ENCODE assay signal across 1 cellular context in the genomic region with DNA sequence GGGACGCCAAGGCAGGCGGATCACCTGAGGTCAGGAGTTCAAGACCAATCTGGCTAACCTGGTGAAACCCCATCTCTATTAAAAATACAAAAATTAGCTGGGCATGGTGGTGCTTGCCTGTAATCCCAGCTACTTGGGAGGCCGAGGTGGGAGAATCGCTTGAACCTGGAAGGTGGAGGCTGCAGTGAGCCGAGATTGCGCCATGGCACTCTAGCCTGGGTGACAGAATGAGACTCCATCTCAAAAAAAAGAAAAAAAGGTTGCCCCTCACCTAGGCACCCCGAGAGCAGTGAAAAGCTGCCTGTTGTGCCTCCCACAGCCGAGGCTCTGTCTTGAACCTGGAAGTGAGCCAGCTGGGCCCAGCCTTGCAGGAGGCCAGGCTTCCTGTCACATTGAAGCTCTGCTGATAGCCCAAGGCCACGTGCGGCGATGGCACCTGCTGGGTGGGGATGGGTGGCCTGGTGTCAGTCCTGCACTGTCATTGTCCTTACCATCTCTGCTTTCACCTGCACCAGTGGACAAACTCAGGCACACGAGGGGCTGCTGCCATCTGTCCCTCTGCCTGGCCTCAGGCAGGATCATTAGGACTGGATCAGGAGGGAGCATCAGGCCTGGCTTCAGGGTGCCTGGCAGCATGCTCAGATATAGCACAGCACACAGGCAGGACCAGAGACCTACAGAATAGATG.
A peak's percentile ranks its signal among the peaks of the same experiment; 100 is the strongest.
TF ChIP-seq lines count a peak whose summit lies in the region.

No MANE protein-coding gene starts in this region.

TF ChIP-seq in K562, 482 proteins besides CTCF, POLR2A, EP300 and RAD21 (continued from another document and continues in another):
- no peak for TF ChIP-seq ZNF12 (CRISPR knock-in tag; IDR thresholded peaks at IDR 0.05)
- peak; percentile 91 for TF ChIP-seq ARID3B (CRISPR knock-in tag; IDR thresholded peaks at IDR 0.05; ENCODE audit: borderline replicate concordance)
- no peak for TF ChIP-seq TOE1 (IDR thresholded peaks at IDR 0.05; ENCODE audit: borderline replicate concordance)
- TF ChIP-seq TOE1 (CRISPR knock-in tag; IDR thresholded peaks at IDR 0.05; ENCODE audit: borderline replicate concordance, low read depth), result 0 out of 2 replicates have a peak, but pooled peaks have one; percentile 77
- TF ChIP-seq ZNF184 (CRISPR knock-in tag; IDR thresholded peaks at IDR 0.05), result no peak
- TF ChIP-seq ZNF780A (CRISPR knock-in tag; IDR thresholded peaks at IDR 0.05), result no peak
- 0 out of 2 replicates have a peak, but pooled peaks have one; percentile 72 for TF ChIP-seq HOMEZ (CRISPR knock-in tag; IDR thresholded peaks at IDR 0.05)
- peak; percentile 80; the same call in 1 of the 2 replicates for TF ChIP-seq HDAC8 (tag; IDR thresholded peaks at IDR 0.05)
- peak in 1 of 2 experiments; percentile 60; a peak in 1 of 4 replicates for TF ChIP-seq KDM1A (IDR thresholded peaks at IDR 0.05)
- TF ChIP-seq NFATC3 (IDR thresholded peaks at IDR 0.05), result no peak
- TF ChIP-seq GATAD2A (IDR thresholded peaks at IDR 0.05), result peak; percentile 81; the same call in 1 of the 2 replicates
- no peak for TF ChIP-seq SRSF7 (optimal IDR thresholded peaks at IDR 0.05; ENCODE audit: low read depth, low read length)
- TF ChIP-seq, protein P1, sequence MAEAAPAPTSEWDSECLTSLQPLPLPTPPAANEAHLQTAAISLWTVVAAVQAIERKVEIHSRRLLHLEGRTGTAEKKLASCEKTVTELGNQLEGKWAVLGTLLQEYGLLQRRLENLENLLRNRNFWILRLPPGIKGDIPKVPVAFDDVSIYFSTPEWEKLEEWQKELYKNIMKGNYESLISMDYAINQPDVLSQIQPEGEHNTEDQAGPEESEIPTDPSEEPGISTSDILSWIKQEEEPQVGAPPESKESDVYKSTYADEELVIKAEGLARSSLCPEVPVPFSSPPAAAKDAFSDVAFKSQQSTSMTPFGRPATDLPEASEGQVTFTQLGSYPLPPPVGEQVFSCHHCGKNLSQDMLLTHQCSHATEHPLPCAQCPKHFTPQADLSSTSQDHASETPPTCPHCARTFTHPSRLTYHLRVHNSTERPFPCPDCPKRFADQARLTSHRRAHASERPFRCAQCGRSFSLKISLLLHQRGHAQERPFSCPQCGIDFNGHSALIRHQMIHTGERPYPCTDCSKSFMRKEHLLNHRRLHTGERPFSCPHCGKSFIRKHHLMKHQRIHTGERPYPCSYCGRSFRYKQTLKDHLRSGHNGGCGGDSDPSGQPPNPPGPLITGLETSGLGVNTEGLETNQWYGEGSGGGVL (CRISPR knock-in tag; IDR thresholded peaks at IDR 0.05), result peak; percentile 41; the same call in 1 of the 2 replicates
- TF ChIP-seq SMARCA5 (IDR thresholded peaks at IDR 0.05), result no peak
- no peak for TF ChIP-seq XRCC4 (IDR thresholded peaks at IDR 0.05; ENCODE audit: extremely low read depth, insufficient read depth, insufficient read length)
- TF ChIP-seq CREB3L1 (IDR thresholded peaks at IDR 0.05; ENCODE audit: borderline replicate concordance, low read depth), result peak; percentile 19; the same call in 1 of the 2 replicates
- no peak for TF ChIP-seq FOS (IDR thresholded peaks at IDR 0.05; ENCODE audit: extremely low read depth, insufficient read length)
- 0 out of 2 replicates have a peak, but pooled peaks have one; percentile 61 for TF ChIP-seq PATZ1 (CRISPR knock-in tag; IDR thresholded peaks at IDR 0.05; ENCODE audit: borderline replicate concordance)
- peak; percentile 50 for TF ChIP-seq WHSC1 (IDR thresholded peaks at IDR 0.05; ENCODE audit: low read length)
- peak; percentile 93 for TF ChIP-seq ETV1 (tag; conservative IDR thresholded peaks at IDR 0.05; ENCODE audit: low read depth)
- TF ChIP-seq, protein P2, sequence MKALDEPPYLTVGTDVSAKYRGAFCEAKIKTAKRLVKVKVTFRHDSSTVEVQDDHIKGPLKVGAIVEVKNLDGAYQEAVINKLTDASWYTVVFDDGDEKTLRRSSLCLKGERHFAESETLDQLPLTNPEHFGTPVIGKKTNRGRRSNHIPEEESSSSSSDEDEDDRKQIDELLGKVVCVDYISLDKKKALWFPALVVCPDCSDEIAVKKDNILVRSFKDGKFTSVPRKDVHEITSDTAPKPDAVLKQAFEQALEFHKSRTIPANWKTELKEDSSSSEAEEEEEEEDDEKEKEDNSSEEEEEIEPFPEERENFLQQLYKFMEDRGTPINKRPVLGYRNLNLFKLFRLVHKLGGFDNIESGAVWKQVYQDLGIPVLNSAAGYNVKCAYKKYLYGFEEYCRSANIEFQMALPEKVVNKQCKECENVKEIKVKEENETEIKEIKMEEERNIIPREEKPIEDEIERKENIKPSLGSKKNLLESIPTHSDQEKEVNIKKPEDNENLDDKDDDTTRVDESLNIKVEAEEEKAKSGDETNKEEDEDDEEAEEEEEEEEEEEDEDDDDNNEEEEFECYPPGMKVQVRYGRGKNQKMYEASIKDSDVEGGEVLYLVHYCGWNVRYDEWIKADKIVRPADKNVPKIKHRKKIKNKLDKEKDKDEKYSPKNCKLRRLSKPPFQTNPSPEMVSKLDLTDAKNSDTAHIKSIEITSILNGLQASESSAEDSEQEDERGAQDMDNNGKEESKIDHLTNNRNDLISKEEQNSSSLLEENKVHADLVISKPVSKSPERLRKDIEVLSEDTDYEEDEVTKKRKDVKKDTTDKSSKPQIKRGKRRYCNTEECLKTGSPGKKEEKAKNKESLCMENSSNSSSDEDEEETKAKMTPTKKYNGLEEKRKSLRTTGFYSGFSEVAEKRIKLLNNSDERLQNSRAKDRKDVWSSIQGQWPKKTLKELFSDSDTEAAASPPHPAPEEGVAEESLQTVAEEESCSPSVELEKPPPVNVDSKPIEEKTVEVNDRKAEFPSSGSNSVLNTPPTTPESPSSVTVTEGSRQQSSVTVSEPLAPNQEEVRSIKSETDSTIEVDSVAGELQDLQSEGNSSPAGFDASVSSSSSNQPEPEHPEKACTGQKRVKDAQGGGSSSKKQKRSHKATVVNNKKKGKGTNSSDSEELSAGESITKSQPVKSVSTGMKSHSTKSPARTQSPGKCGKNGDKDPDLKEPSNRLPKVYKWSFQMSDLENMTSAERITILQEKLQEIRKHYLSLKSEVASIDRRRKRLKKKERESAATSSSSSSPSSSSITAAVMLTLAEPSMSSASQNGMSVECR (CRISPR knock-in tag; IDR thresholded peaks at IDR 0.05), result no peak
- peak; percentile 68; the same call in 1 of the 2 replicates for TF ChIP-seq ERF (CRISPR knock-in tag; IDR thresholded peaks at IDR 0.05)
- TF ChIP-seq EGR1 (conservative IDR thresholded peaks at IDR 0.05), result no peak
- TF ChIP-seq NFIC (IDR thresholded peaks at IDR 0.05), result peak; percentile 97
- no peak for TF ChIP-seq TBL1XR1 (IDR thresholded peaks at IDR 0.05; ENCODE audit: low read length in 2 of 2)
- TF ChIP-seq, protein P3, sequence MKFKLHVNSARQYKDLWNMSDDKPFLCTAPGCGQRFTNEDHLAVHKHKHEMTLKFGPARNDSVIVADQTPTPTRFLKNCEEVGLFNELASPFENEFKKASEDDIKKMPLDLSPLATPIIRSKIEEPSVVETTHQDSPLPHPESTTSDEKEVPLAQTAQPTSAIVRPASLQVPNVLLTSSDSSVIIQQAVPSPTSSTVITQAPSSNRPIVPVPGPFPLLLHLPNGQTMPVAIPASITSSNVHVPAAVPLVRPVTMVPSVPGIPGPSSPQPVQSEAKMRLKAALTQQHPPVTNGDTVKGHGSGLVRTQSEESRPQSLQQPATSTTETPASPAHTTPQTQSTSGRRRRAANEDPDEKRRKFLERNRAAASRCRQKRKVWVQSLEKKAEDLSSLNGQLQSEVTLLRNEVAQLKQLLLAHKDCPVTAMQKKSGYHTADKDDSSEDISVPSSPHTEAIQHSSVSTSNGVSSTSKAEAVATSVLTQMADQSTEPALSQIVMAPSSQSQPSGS (CRISPR knock-in tag; IDR thresholded peaks at IDR 0.05), result 0 out of 2 replicates have a peak, but pooled peaks have one; percentile 45
- TF ChIP-seq ZNF384 (IDR thresholded peaks at IDR 0.05; ENCODE audit: low read depth, low read length), result no peak
- peak; percentile 85 for TF ChIP-seq ZNF79 (CRISPR knock-in tag; IDR thresholded peaks at IDR 0.05; ENCODE audit: low read depth)
- no peak for TF ChIP-seq SREBF1 (IDR thresholded peaks at IDR 0.05; ENCODE audit: borderline replicate concordance, low read depth, low read length)
- TF ChIP-seq, protein P4, sequence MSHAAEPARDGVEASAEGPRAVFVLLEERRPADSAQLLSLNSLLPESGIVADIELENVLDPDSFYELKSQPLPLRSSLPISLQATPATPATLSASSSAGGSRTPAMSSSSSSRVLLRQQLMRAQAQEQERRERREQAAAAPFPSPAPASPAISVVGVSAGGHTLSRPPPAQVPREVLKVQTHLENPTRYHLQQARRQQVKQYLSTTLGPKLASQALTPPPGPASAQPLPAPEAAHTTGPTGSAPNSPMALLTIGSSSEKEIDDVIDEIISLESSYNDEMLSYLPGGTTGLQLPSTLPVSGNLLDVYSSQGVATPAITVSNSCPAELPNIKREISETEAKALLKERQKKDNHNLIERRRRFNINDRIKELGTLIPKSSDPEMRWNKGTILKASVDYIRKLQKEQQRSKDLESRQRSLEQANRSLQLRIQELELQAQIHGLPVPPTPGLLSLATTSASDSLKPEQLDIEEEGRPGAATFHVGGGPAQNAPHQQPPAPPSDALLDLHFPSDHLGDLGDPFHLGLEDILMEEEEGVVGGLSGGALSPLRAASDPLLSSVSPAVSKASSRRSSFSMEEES (CRISPR knock-in tag; IDR thresholded peaks at IDR 0.05), result no peak
- peak; percentile 82 for TF ChIP-seq ELF2 (CRISPR knock-in tag; IDR thresholded peaks at IDR 0.05)
- no peak for TF ChIP-seq SIN3A (IDR thresholded peaks at IDR 0.05; ENCODE audit: borderline replicate concordance in 2 of 2, control insufficient read depth in 1 of 2, low read depth in 2 of 2, low read length in 2 of 2)
- no peak for TF ChIP-seq FOXJ2 (tag; IDR thresholded peaks at IDR 0.05)
- no peak for TF ChIP-seq CHAMP1 (IDR thresholded peaks at IDR 0.05)
- TF ChIP-seq SRSF9 (IDR thresholded peaks at IDR 0.05; ENCODE audit: borderline replicate concordance, low read depth, low read length), result no peak
- peak; percentile 88; the same call in 1 of the 2 replicates for TF ChIP-seq KLF6 (CRISPR knock-in tag; IDR thresholded peaks at IDR 0.05; ENCODE audit: borderline replicate concordance)
- peak; percentile 97 for TF ChIP-seq L3MBTL2 (IDR thresholded peaks at IDR 0.05)
